In genomic region chr1:202045699-202046098, GRCh38 we compare ENCODE assay signal across 1 cellular context.
A peak's percentile ranks its signal among the peaks of the same experiment; 100 is the strongest.
TF ChIP-seq lines count a peak whose summit lies in the region.

No MANE protein-coding gene starts in this region.

TF ChIP-seq in HepG2, 621 proteins besides CTCF, POLR2A, EP300 and RAD21 (continued from another document):
- TF ChIP-seq ZNF574 (CRISPR knock-in tag; IDR thresholded peaks at IDR 0.05): peak; percentile 6; the same call in 1 of the 2 replicates
